ENCODE assay signal across 12 cellular contexts in genomic region chr18:10270160-10270571, GRCh38.
DNase-seq lines count a peak whose midpoint lies in the region; ATAC-seq and TF ChIP-seq lines count a peak whose summit lies in the region.
"Had no signal": no experiment of that assay in that cellular context is flagged by ENCODE, and none has a peak within 500 bp of the region (broad histone marks: within the 10 kb centered on the region; RNA-seq: fewer than 3 reads in every experiment).

No MANE protein-coding gene starts in this region.

- H3K9me3 Mint-ChIP-seq in osteocyte (ENCODE audit: unreplicated experiment) = no peaks in the 10 kb centered on the region
- H3K9me3 Mint-ChIP-seq: activated T-helper 2 cell treated with anti-CD3 and anti-CD28 coated beads, Interferon-gamma antibody, Interleukin-2, Interleukin-4, amounts not matched to agents 10 μg/mL and 5 μg/mL and 100 μg/mL, durations not matched to agents 14 hours and 24 hours and 36 hours had no signal

- no peaks in the 10 kb centered on the region for H3K9me3 ChIP-seq in BE2C
- H3K9me3 ChIP-seq: prostate gland had no signal

- DNase-seq in Ammon's horn (ENCODE audit: low spot score) (peak; percentile 72), caudate nucleus (lab: John Stamatoyannopoulos, UW) (peak in 12 of 61 donors; percentile 7 to 60 (median 30)), left cardiac atrium (peak; percentile 80), osteocyte (ENCODE audit: extremely low spot score, unreplicated experiment) (no peak), BE2C (no peak), AML-193 (lab: John Stamatoyannopoulos, UW) (no peak), NCI-H1930 (lab: John Stamatoyannopoulos, UW) (no peak)
- DNase-seq in stimulated activated CD4-positive, alpha-beta T cell treated with anti-CD3 and anti-CD28 coated beads, Interleukin-4, amount 100 ng/mL, for 4 hours = no peak
- DNase-seq: activated CD4-positive, alpha-beta T cell treated with anti-CD3 and anti-CD28 coated beads for 4 hours; KG1 had no signal

- intact Hi-C loops in left cardiac atrium (cut with DNase I) = no loop called here

- H3K27ac Mint-ChIP-seq in osteocyte (ENCODE audit: unreplicated experiment) = peak overlapping the region; percentile 8
- H3K27ac Mint-ChIP-seq: activated T-helper 2 cell treated with anti-CD3 and anti-CD28 coated beads, Interferon-gamma antibody, Interleukin-2, Interleukin-4, amounts not matched to agents 10 μg/mL and 5 μg/mL and 100 μg/mL, durations not matched to agents 14 hours and 24 hours and 36 hours had no signal

- H3K36me3 Mint-ChIP-seq in osteocyte (ENCODE audit: unreplicated experiment) = no peaks in the 10 kb centered on the region

- H3K4me1 Mint-ChIP-seq in osteocyte (ENCODE audit: unreplicated experiment) = peaks cover 7% of the 10 kb centered on the region

- ATAC-seq in left cardiac atrium = peak; percentile 82 to 92

- no peak overlapping the region for H3K4me3 ChIP-seq in BE2C (ENCODE audit: low read depth, low read length)
- H3K4me3 ChIP-seq: prostate gland had no signal

- TF ChIP-seq CTCF in osteocyte (IDR thresholded peaks at IDR 0.05) = no peak
- TF ChIP-seq CTCF in BE2C (IDR thresholded peaks at IDR 0.05; ENCODE audit: low read depth, low read length) = no peak

- no peaks in the 10 kb centered on the region for H3K4me1 ChIP-seq in BE2C
- H3K4me1 ChIP-seq: prostate gland had no signal

- peaks cover 14% of the 10 kb centered on the region for H3K27me3 Mint-ChIP-seq in osteocyte (ENCODE audit: unreplicated experiment)

- H3K27ac ChIP-seq in caudate nucleus (ENCODE audit: low read depth, low read length) = peak overlapping the region; percentile 27

- H3K4me3 Mint-ChIP-seq in osteocyte (ENCODE audit: unreplicated experiment) = no peak overlapping the region

- no peaks in the 10 kb centered on the region for H3K36me3 ChIP-seq in BE2C
- H3K36me3 ChIP-seq: prostate gland had no signal

- H3K27me3 ChIP-seq in BE2C = no peaks in the 10 kb centered on the region

Comparison
In these comparisons a context has a peak if more than half of its experiments do, and no peak if none do; other contexts are left out.
1. DNase-seq: peak in Ammon's horn (single experiment) and left cardiac atrium (single experiment); none in osteocyte (single experiment), BE2C (single experiment), AML-193 (0 of 2), stimulated activated CD4-positive, alpha-beta T cell treated with anti-CD3 and anti-CD28 coated beads, Interleukin-4, amount 100 ng/mL, for 4 hours (0 of 2) and NCI-H1930 (0 of 2).